In the genomic region with DNA sequence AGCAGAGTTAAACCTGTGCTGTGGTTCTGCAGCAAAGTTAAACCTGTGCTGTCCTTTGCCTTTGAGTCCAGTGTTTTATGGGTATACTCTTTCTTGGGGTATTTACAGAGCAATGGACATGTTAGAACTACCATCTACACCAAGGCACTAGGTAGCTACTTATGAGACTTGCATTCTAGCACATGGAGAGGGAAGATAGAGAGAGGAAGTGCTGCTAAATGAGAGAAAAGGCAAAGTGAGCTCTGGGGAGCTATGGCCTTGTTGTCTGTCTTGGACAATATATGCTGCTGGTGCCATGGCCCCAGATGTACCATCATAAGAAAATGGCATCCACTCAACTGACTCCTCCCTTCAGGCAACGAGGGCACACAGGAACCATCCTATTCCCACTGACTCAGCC, we compare ENCODE assay signal across 20 cellular contexts.
A peak's percentile ranks its signal among the peaks of the same experiment; 100 is the strongest.
DNase-seq lines count a peak whose midpoint lies in the region; ATAC-seq, FAIRE-seq and TF ChIP-seq lines count a peak whose summit lies in the region.
"Had no signal": no experiment of that assay in that cellular context is flagged by ENCODE, and none has a peak within 500 bp of the region (broad histone marks: within the 10 kb centered on the region; RNA-seq: fewer than 3 reads in every experiment).

No MANE protein-coding gene starts in this region.

- H3K36me3 ChIP-seq in K562 (ENCODE audit: control insufficient read depth, insufficient read depth, low read length) (no peaks in the 10 kb centered on the region), left lung (no peaks in the 10 kb centered on the region), Karpas-422 (ENCODE audit: insufficient read depth, low read length) (no peaks in the 10 kb centered on the region)
- H3K36me3 ChIP-seq: HAP-1 had no signal

- no peak for TF ChIP-seq EP300 in K562 (IDR thresholded peaks at IDR 0.05; ENCODE audit: low read length)

- TF ChIP-seq POLR2A in K562 (conservative IDR thresholded peaks at IDR 0.05), result no peak

- in situ Hi-C loops in K562 (cut with MboI), result no loop called here

- TF ChIP-seq RAD21 in K562 (CRISPR knock-in tag; conservative IDR thresholded peaks at IDR 0.05 in 1 of 2, IDR thresholded peaks at IDR 0.05 in 1 of 2), result no peak

- no peak overlapping the region for H3K27ac Mint-ChIP-seq in activated CD4-positive, alpha-beta T cell treated with anti-CD3 and anti-CD28 coated beads, Interleukin-2, amount 10 ng/mL, durations not matched to agents 24 days and 14 days
- H3K27ac Mint-ChIP-seq: CD8-positive, alpha-beta T cell had no signal

- H3K27ac ChIP-seq in K562 (ENCODE audit: extremely low read depth, low read depth, low read length) (no peak overlapping the region), left lung (no peak overlapping the region), Karpas-422 (ENCODE audit: low read length) (no peak overlapping the region)
- H3K27ac ChIP-seq: 22Rv1, A549, C4-2B had no signal

- H2AFZ ChIP-seq in K562 (ENCODE audit: low read depth, low read length) (no peak overlapping the region), Karpas-422 (ENCODE audit: low read length) (no peak overlapping the region)

- intact Hi-C loops in activated CD4-positive, alpha-beta T cell treated with anti-CD3 and anti-CD28 coated beads, Interleukin-2, amount 10 ng/mL, durations not matched to agents 24 days and 14 days (cut with micrococcal nuclease), result no loop called here
- intact Hi-C loops in K562 (cut with micrococcal nuclease), result no loop called here
- intact Hi-C loops in left lung (cut with DNase I), result no loop called here

- no peaks in the 10 kb centered on the region for H3K36me3 Mint-ChIP-seq in activated CD4-positive, alpha-beta T cell treated with anti-CD3 and anti-CD28 coated beads, Interleukin-2, amount 10 ng/mL, durations not matched to agents 24 days and 14 days (ENCODE audit: low read depth)
- H3K36me3 Mint-ChIP-seq: CD8-positive, alpha-beta T cell had no signal

- POLR2A ChIA-PET in K562 (lab: Yijun Ruan, JAX), result no interaction called here

- no peaks in the 10 kb centered on the region for H3K79me2 ChIP-seq in K562 (ENCODE audit: control insufficient read depth, insufficient read depth, low read length)
- no peaks in the 10 kb centered on the region for H3K79me2 ChIP-seq in Karpas-422 (ENCODE audit: low read length)

- DNase-seq in activated CD4-positive, alpha-beta T cell treated with anti-CD3 and anti-CD28 coated beads, Interleukin-2, amount 10 ng/mL, durations not matched to agents 24 days and 14 days, result peak; percentile 47
- DNase-seq in activated CD4-positive, alpha-beta T cell treated with anti-CD3 and anti-CD28 coated beads for 48 hours, result no peak
- DNase-seq in MV-4-11 (lab: John Stamatoyannopoulos, UW) (peak; percentile 8), K562 (ENCODE audit: extremely low read depth in 1 of 4, low spot score in 3 of 4) (no peak), DMS53 treated with DMSO at 0.1 percent for 48 hours (lab: John Stamatoyannopoulos, UW; ENCODE audit: unreplicated experiment) (no peak), left lung (no peak), Karpas-422 (no peak)
- DNase-seq: AML-193; CD8-positive, alpha-beta T cell; COR-L47; DMS79; GDM1; KG1 had no signal

- H3K9me1 ChIP-seq in K562 (ENCODE audit: control insufficient read depth, insufficient read depth, low read length), result no peaks in the 10 kb centered on the region

- peaks cover 30% of the 10 kb centered on the region for H3K4me1 Mint-ChIP-seq in activated CD4-positive, alpha-beta T cell treated with anti-CD3 and anti-CD28 coated beads, Interleukin-2, amount 10 ng/mL, durations not matched to agents 24 days and 14 days

- CTCF ChIA-PET in K562 (lab: Yijun Ruan, JAX; ENCODE audit: low intra/inter-chr PET ratio), result no interaction called here

- H3K4me1 ChIP-seq in K562 (replicated peaks in 1 of 2; ENCODE audit: control insufficient read depth in 2 of 2, insufficient read depth in 2 of 2, low read length in 2 of 2), result no peaks in the 10 kb centered on the region
- H3K4me1 ChIP-seq in left lung, result peaks cover 0 to 9% of the 10 kb centered on the region in 2 donors
- H3K4me1 ChIP-seq in Karpas-422 (ENCODE audit: low read length), result no peaks in the 10 kb centered on the region
- H3K4me1 ChIP-seq: A549, HAP-1 had no signal

- ATAC-seq in K562 (no peak), left lung (no peak)
- ATAC-seq: A549; CD8-positive, alpha-beta T cell; HepG2 had no signal

- WGBS in K562 (ENCODE audit: insufficient coverage, low coverage, missing lambda C conversion rate), result 0% methylated on average over 1 of the region's 1 CpG

- H3K9ac ChIP-seq in K562 (ENCODE audit: insufficient read depth in 1 of 2, low read depth in 2 of 2, low read length in 2 of 2), result no peak overlapping the region
- no peak overlapping the region for H3K9ac ChIP-seq in Karpas-422 (ENCODE audit: low read length)

- H3K9me3 Mint-ChIP-seq in activated CD4-positive, alpha-beta T cell treated with anti-CD3 and anti-CD28 coated beads, Interleukin-2, amount 10 ng/mL, durations not matched to agents 24 days and 14 days, result peaks cover 32% of the 10 kb centered on the region

- no TSS peak for BruUV-seq in K562 (replicated peaks; lab: Mats Ljungman, UMichigan)

- H3K9me3 ChIP-seq in K562 (replicated peaks; ENCODE audit: control insufficient read depth, insufficient read depth, low read depth, low read length), result no peaks in the 10 kb centered on the region
- no peaks in the 10 kb centered on the region for H3K9me3 ChIP-seq in left lung
- no peaks in the 10 kb centered on the region for H3K9me3 ChIP-seq in Karpas-422 (ENCODE audit: low read length)
- H3K9me3 ChIP-seq: A549, HAP-1 had no signal

- H3K9me2 ChIP-seq in Karpas-422 (replicated peaks; ENCODE audit: insufficient read depth, low read length), result no peaks in the 10 kb centered on the region

- no peaks in the 10 kb centered on the region; the same call in 1 of the 2 replicates for H4K20me1 ChIP-seq in K562 (replicated peaks; ENCODE audit: control insufficient read depth, insufficient read depth, low read length)
- no peaks in the 10 kb centered on the region for H4K20me1 ChIP-seq in Karpas-422 (ENCODE audit: insufficient read depth, low read depth, low read length)

- TF ChIP-seq CTCF in K562 (IDR thresholded peaks at IDR 0.05 in 2 of 3, conservative IDR thresholded peaks at IDR 0.05 in 1 of 3; ENCODE audit: insufficient read depth in 2 of 3, low read depth in 1 of 3, low read length in 3 of 3), result no peak
- TF ChIP-seq CTCF in left lung (IDR thresholded peaks at IDR 0.05), result no peak

- FAIRE-seq in K562 (lab: Jason Lieb, UNC), result no peak
- FAIRE-seq: A549, GM19239, HepG2 had no signal

- H3K27me3 Mint-ChIP-seq in activated CD4-positive, alpha-beta T cell treated with anti-CD3 and anti-CD28 coated beads, Interleukin-2, amount 10 ng/mL, durations not matched to agents 24 days and 14 days, result peaks cover 2% of the 10 kb centered on the region
- H3K27me3 Mint-ChIP-seq: IgD-negative memory B cell had no signal

- no peak overlapping the region for H3K4me3 Mint-ChIP-seq in activated CD4-positive, alpha-beta T cell treated with anti-CD3 and anti-CD28 coated beads, Interleukin-2, amount 10 ng/mL, durations not matched to agents 24 days and 14 days
- H3K4me3 Mint-ChIP-seq: CD8-positive, alpha-beta T cell; IgD-negative memory B cell had no signal

- H3K4me2 ChIP-seq in K562 (ENCODE audit: insufficient read depth, low read length) (no peak overlapping the region), Karpas-422 (ENCODE audit: low read depth, low read length, poor library complexity, severe bottlenecking) (no peak overlapping the region)
- H3K4me2 ChIP-seq: A549 had no signal

- no peak overlapping the region for H3K4me3 ChIP-seq in K562
- no peak overlapping the region for H3K4me3 ChIP-seq in left lung
- no peak overlapping the region for H3K4me3 ChIP-seq in Karpas-422 (ENCODE audit: low read length)
- H3K4me3 ChIP-seq: A549, HAP-1 had no signal

- H3K27me3 ChIP-seq in K562 (ENCODE audit: control insufficient read depth in 2 of 2, insufficient read depth in 2 of 2, low read length in 2 of 2), result peaks cover 3 to 4% of the 10 kb centered on the region in 2 experiments; a peak in 4 of 5 replicates
- H3K27me3 ChIP-seq in left lung, result no peaks in the 10 kb centered on the region
- no peaks in the 10 kb centered on the region for H3K27me3 ChIP-seq in Karpas-422 (ENCODE audit: low read length)

TF ChIP-seq in K562, 482 proteins besides CTCF, POLR2A, EP300 and RAD21:
- TF ChIP-seq HDAC8 (tag; IDR thresholded peaks at IDR 0.05), result no peak
- TF ChIP-seq SPI1 (IDR thresholded peaks at IDR 0.05; ENCODE audit: borderline replicate concordance, low read depth, low read length), result peak; percentile 46; the same call in 1 of the 2 replicates
- TF ChIP-seq ZNF263 (CRISPR knock-in tag; IDR thresholded peaks at IDR 0.05; ENCODE audit: borderline replicate concordance), result no peak
- TF ChIP-seq KDM4B (IDR thresholded peaks at IDR 0.05; ENCODE audit: borderline replicate concordance in 2 of 2, low read depth in 1 of 2), result no peak

Comparison
In these comparisons a context has a peak if more than half of its experiments do, and no peak if none do; other contexts are left out.
1. DNase-seq: peak in activated CD4-positive, alpha-beta T cell treated with anti-CD3 and anti-CD28 coated beads, Interleukin-2, amount 10 ng/mL, durations not matched to agents 24 days and 14 days (single experiment) and MV-4-11 (single experiment); none in activated CD4-positive, alpha-beta T cell treated with anti-CD3 and anti-CD28 coated beads for 48 hours (single experiment), K562 (0 of 4), DMS53 treated with DMSO at 0.1 percent for 48 hours (single experiment), left lung (0 of 2) and Karpas-422 (single experiment).